1 cellular context compared by ENCODE assay signal in the genomic region with DNA sequence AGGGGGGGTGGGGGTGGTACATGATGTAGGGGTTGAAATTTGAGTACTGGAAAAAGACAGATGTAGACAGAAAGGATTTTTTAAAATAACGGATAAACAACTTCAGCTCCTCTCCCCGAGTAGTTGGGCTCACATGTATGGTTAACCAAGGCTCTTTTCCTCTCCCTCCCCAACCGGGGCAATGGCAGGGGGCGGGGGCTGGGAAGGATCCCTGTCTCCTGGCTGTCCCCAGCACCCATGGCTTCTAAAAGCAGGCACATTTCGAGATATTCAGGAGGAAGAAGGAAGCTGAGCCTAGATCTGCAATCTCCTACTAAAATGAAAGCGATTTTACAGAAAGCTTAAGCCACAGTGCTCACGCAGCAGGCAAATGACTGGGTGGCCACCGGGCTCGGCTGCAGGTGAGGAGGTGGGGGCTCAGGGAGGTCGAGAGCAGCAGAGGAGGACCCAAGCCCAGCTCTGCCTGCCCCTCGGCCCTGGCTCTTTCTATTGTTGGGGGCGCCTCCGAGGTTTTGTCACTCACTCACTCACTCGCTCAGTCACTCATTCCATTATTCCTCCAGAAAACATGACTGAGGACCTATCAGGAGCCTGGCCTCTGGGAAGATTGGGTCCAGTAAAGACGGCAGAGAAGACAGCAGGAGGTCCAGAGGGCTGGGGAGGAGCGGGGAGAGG.
TF ChIP-seq lines count a peak whose summit lies in the region.

No MANE protein-coding gene starts in this region.

TF ChIP-seq in H1, 55 proteins besides CTCF, POLR2A, EP300 and RAD21 (continued from another document):
- TF ChIP-seq, protein P1, sequence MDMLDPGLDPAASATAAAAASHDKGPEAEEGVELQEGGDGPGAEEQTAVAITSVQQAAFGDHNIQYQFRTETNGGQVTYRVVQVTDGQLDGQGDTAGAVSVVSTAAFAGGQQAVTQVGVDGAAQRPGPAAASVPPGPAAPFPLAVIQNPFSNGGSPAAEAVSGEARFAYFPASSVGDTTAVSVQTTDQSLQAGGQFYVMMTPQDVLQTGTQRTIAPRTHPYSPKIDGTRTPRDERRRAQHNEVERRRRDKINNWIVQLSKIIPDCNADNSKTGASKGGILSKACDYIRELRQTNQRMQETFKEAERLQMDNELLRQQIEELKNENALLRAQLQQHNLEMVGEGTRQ (IDR thresholded peaks at IDR 0.05; ENCODE audit: low read length) = no peak
- no peak for TF ChIP-seq CBX5 (IDR thresholded peaks at IDR 0.05; ENCODE audit: low read depth, low read length)
- no peak for TF ChIP-seq TAF7 (optimal IDR thresholded peaks at IDR 0.05; ENCODE audit: borderline replicate concordance, low read depth, low read length)
- TF ChIP-seq, protein P2, sequence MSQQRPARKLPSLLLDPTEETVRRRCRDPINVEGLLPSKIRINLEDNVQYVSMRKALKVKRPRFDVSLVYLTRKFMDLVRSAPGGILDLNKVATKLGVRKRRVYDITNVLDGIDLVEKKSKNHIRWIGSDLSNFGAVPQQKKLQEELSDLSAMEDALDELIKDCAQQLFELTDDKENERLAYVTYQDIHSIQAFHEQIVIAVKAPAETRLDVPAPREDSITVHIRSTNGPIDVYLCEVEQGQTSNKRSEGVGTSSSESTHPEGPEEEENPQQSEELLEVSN (IDR thresholded peaks at IDR 0.05) = no peak
- no peak for TF ChIP-seq ZNF274 (IDR thresholded peaks at IDR 0.05; ENCODE audit: borderline replicate concordance, extremely low read depth, low read length)
- no peak for TF ChIP-seq CHD1 (IDR thresholded peaks at IDR 0.05; ENCODE audit: low read depth, low read length)
- TF ChIP-seq HDAC6 (IDR thresholded peaks at IDR 0.05; ENCODE audit: low read depth, low read length) = no peak
- no peak for TF ChIP-seq GABPA (IDR thresholded peaks at IDR 0.05; ENCODE audit: borderline replicate concordance, insufficient read depth, low read length)
- no peak for TF ChIP-seq CREB1 (IDR thresholded peaks at IDR 0.05)
- no peak for TF ChIP-seq TCF12 (IDR thresholded peaks at IDR 0.05; ENCODE audit: low read depth, low read length)
- TF ChIP-seq SRF (IDR thresholded peaks at IDR 0.05; ENCODE audit: low read depth, low read length) = no peak
- no peak for TF ChIP-seq ATF3 (IDR thresholded peaks at IDR 0.05; ENCODE audit: insufficient read depth, low read depth, low read length)
